Comparison of ENCODE assay signal across 21 cellular contexts in the genomic region with DNA sequence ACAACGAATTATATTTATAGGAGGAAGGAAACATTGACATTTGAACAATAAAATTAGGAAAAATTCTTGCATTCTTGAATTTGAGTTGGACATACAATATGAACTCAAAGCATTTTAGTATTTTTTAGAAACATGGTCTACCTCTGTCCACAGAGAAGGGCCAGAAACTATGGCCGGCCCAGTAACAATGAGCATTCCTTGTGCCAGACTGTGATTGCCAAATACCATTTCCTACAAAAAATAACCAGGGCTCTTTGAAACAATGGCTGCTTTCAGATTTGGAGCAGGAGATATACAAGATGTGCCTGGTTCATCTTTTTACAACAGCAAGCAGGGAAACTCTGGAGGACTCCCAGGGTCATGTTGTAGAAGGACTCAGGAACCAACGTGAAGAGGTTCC.
"Had no signal": no experiment of that assay in that cellular context is flagged by ENCODE, and none has a peak within 500 bp of the region (broad histone marks: within the 10 kb centered on the region; RNA-seq: fewer than 3 reads in every experiment).

No MANE protein-coding gene starts in this region.

- FAIRE-seq: colon, pancreas had no signal

- H3K4me1 Mint-ChIP-seq: endodermal cell; naive B cell; nephron; stimulated activated naive B cell treated with anti-CD40 and anti-IgM and Interleukin-4, amounts not matched to agents 10 μg/mL and 1 μg/mL and 100 μg/mL, for 72 hours; stimulated activated naive CD8-positive, alpha-beta T cell treated with anti-CD3 and anti-CD28 coated beads, Interleukin-15, amount 100 ng/mL, for 72 hours had no signal

- H3K4me3 Mint-ChIP-seq: endodermal cell; naive B cell; nephron; stimulated activated naive B cell treated with anti-CD40 and anti-IgM and Interleukin-4, amounts not matched to agents 10 μg/mL and 1 μg/mL and 100 μg/mL, for 72 hours; stimulated activated naive CD8-positive, alpha-beta T cell treated with anti-CD3 and anti-CD28 coated beads, Interleukin-15, amount 100 ng/mL, for 72 hours had no signal

- H3K27ac Mint-ChIP-seq: endodermal cell; naive B cell; nephron; stimulated activated naive B cell treated with anti-CD40 and anti-IgM and Interleukin-4, amounts not matched to agents 10 μg/mL and 1 μg/mL and 100 μg/mL, for 72 hours; stimulated activated naive CD8-positive, alpha-beta T cell treated with anti-CD3 and anti-CD28 coated beads, Interleukin-15, amount 100 ng/mL, for 72 hours had no signal

- DNase-seq: effector CD4-positive, alpha-beta T cell; endodermal cell; foreskin keratinocyte; head of caudate nucleus; hippocampal formation; islet precursor cell; left lung; mesendoderm; naive B cell; occipital lobe; pancreas; retina; sigmoid colon; stimulated activated CD4-positive, alpha-beta T cell treated with anti-CD3 and anti-CD28 coated beads, Interleukin-2, amount 100 ng/mL, for 24 hours; stimulated activated CD4-positive, alpha-beta T cell treated with anti-CD3 and anti-CD28 coated beads, Interleukin-4, amount 100 ng/mL, for 4 hours; stimulated activated naive B cell treated with anti-CD40 and anti-IgM and Interleukin-4, amounts not matched to agents 10 μg/mL and 1 μg/mL and 100 μg/mL, for 72 hours; stimulated activated naive CD8-positive, alpha-beta T cell treated with anti-CD3 and anti-CD28 coated beads, Interleukin-15, amount 100 ng/mL, for 72 hours; testis; upper lobe of right lung had no signal
